Comparison of ENCODE assay signal across 5 cellular contexts in the genomic region with DNA sequence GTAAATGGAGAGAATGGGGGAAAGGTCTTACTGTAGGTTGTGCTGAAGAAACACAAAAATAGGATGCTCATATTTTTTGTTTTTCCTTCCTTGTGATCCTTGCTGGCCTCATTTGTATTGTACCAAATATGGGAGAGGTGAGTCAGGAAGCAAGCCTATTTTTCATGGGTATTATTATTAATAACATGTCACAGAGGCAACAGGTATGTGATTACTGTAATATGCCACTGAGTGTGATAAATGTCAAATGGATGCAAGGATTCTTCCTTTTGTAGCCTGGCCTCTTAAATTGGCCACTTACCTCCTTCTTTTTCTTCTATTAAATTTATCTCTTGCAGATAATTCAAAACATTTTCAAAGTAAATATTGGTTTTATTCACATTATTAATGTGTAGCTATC. TPM values are rescaled to one million over a fixed set of nuclear protein-coding genes. Genes with fewer than 3 reads are reported as not detected.
"Had no signal": no experiment of that assay in that cellular context is flagged by ENCODE, and none has a peak within 500 bp of the region (broad histone marks: within the 10 kb centered on the region; RNA-seq: fewer than 3 reads in every experiment).

No MANE protein-coding gene starts in this region.

- H3K36me3 ChIP-seq: HAP-1 had no signal

- H3K4me2 ChIP-seq: GM23338 had no signal

- H3K9me3 ChIP-seq: HAP-1 had no signal

- H2AFZ ChIP-seq: GM23338 had no signal

- H3K4me3 ChIP-seq: GM23338, HAP-1, K562 had no signal

- H3K4me1 ChIP-seq: HAP-1 had no signal

RNA-seq across cellular contexts. Expression of a gene that starts 10.2 kb away (rescaled TPM):
- polyA plus RNA-seq: H1, IMR-90, K562 had no signal

RNA-seq across cellular contexts. Expression of a gene that starts 48.9 kb away (rescaled TPM):
- polyA plus RNA-seq: GM23338, H1, IMR-90, K562 had no signal
